ENCODE assay signal across 1 cellular context in the genomic region with DNA sequence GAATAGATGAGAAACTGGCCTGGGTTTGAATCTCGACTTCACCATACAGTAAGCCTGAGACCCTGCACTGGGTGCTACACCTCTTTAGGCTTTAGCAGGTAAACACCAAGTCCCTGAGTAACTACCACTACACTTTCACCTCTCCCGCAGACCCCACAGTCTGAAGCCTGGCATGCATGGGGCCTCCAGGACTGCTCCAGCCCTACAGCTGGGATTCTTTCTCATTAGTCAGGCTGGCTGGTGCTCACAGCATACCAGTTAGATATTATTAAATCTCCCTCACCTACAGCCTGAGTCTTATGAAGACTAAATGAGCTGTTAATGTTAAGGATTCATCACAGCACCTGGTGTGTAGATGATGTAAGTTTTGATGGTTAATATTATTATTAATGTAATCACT.
TF ChIP-seq lines count a peak whose summit lies in the region.

No MANE protein-coding gene starts in this region.

TF ChIP-seq in HCT116, 20 proteins besides CTCF, POLR2A, EP300 and RAD21 (continued from another document):
- TF ChIP-seq, protein P1, sequence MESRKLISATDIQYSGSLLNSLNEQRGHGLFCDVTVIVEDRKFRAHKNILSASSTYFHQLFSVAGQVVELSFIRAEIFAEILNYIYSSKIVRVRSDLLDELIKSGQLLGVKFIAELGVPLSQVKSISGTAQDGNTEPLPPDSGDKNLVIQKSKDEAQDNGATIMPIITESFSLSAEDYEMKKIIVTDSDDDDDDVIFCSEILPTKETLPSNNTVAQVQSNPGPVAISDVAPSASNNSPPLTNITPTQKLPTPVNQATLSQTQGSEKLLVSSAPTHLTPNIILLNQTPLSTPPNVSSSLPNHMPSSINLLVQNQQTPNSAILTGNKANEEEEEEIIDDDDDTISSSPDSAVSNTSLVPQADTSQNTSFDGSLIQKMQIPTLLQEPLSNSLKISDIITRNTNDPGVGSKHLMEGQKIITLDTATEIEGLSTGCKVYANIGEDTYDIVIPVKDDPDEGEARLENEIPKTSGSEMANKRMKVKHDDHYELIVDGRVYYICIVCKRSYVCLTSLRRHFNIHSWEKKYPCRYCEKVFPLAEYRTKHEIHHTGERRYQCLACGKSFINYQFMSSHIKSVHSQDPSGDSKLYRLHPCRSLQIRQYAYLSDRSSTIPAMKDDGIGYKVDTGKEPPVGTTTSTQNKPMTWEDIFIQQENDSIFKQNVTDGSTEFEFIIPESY (IDR thresholded peaks at IDR 0.05; ENCODE audit: extremely low read depth, insufficient replicate concordance, low read length) = no peak
- TF ChIP-seq, protein P2, sequence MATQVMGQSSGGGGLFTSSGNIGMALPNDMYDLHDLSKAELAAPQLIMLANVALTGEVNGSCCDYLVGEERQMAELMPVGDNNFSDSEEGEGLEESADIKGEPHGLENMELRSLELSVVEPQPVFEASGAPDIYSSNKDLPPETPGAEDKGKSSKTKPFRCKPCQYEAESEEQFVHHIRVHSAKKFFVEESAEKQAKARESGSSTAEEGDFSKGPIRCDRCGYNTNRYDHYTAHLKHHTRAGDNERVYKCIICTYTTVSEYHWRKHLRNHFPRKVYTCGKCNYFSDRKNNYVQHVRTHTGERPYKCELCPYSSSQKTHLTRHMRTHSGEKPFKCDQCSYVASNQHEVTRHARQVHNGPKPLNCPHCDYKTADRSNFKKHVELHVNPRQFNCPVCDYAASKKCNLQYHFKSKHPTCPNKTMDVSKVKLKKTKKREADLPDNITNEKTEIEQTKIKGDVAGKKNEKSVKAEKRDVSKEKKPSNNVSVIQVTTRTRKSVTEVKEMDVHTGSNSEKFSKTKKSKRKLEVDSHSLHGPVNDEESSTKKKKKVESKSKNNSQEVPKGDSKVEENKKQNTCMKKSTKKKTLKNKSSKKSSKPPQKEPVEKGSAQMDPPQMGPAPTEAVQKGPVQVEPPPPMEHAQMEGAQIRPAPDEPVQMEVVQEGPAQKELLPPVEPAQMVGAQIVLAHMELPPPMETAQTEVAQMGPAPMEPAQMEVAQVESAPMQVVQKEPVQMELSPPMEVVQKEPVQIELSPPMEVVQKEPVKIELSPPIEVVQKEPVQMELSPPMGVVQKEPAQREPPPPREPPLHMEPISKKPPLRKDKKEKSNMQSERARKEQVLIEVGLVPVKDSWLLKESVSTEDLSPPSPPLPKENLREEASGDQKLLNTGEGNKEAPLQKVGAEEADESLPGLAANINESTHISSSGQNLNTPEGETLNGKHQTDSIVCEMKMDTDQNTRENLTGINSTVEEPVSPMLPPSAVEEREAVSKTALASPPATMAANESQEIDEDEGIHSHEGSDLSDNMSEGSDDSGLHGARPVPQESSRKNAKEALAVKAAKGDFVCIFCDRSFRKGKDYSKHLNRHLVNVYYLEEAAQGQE (IDR thresholded peaks at IDR 0.05; ENCODE audit: low read depth) = no peak
- TF ChIP-seq ZNF274 (IDR thresholded peaks at IDR 0.05; ENCODE audit: low read depth, low read length) (no peak), JUND (IDR thresholded peaks at IDR 0.05) (no peak), POLR2AphosphoS5 (IDR thresholded peaks at IDR 0.05; ENCODE audit: low read depth, low read length) (no peak), EZH2 (IDR thresholded peaks at IDR 0.05) (no peak), SP1 (IDR thresholded peaks at IDR 0.05; ENCODE audit: low read depth) (no peak), SRF (IDR thresholded peaks at IDR 0.05; ENCODE audit: low read depth) (no peak), EZH2phosphoT487 (IDR thresholded peaks at IDR 0.05; ENCODE audit: borderline replicate concordance) (no peak), ZFX (IDR thresholded peaks at IDR 0.05) (no peak), TCF7L2 (IDR thresholded peaks at IDR 0.05; ENCODE audit: borderline replicate concordance, extremely low read depth, insufficient read depth, insufficient read length) (no peak), FOSL1 (IDR thresholded peaks at IDR 0.05; ENCODE audit: low read depth) (no peak), SIN3A (IDR thresholded peaks at IDR 0.05; ENCODE audit: low read depth) (no peak), YY1 (IDR thresholded peaks at IDR 0.05; ENCODE audit: extremely low read depth, insufficient replicate concordance, low read depth, low read length) (no peak)
- TF ChIP-seq, protein P3, sequence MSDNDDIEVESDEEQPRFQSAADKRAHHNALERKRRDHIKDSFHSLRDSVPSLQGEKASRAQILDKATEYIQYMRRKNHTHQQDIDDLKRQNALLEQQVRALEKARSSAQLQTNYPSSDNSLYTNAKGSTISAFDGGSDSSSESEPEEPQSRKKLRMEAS (IDR thresholded peaks at IDR 0.05) = no peak
